In genomic region chr4:56909083-56909981, GRCh38 we compare ENCODE assay signal across 8 cellular contexts. TPM values are rescaled to one million over a fixed set of nuclear protein-coding genes. Genes with fewer than 3 reads are reported as not detected.
DNase-seq lines count a peak whose midpoint lies in the region; ATAC-seq and TF ChIP-seq lines count a peak whose summit lies in the region.

No MANE protein-coding gene starts in this region.

- no peaks in the 10 kb centered on the region for H3K9me3 ChIP-seq in Peyer's patch
- H3K9me3 ChIP-seq in heart left ventricle, result no peaks in the 10 kb centered on the region

- H3K4me3 Mint-ChIP-seq in CD14-positive monocyte, result peak overlapping the region; percentile 95 to 98

- H3K27me3 ChIP-seq in Peyer's patch, result no peaks in the 10 kb centered on the region
- H3K27me3 ChIP-seq in heart left ventricle, result no peaks in the 10 kb centered on the region

- H3K4me1 ChIP-seq in Peyer's patch (peaks cover 0 to 34% (median 9%) of the 10 kb centered on the region in 4 donors), heart left ventricle (peaks cover 5 to 60% (median 40%) of the 10 kb centered on the region in 12 donors)

- peak; percentile 23 for ATAC-seq in GM19025 (IDR thresholded peaks at IDR 0.05; ENCODE audit: low read depth, unreplicated experiment)
- ATAC-seq in HG03139 (IDR thresholded peaks at IDR 0.05; ENCODE audit: unreplicated experiment), result peak; percentile 21
- ATAC-seq in heart left ventricle, result peak; percentile 11 to 35 (median 12)

- TF ChIP-seq CTCF in CD14-positive monocyte (IDR thresholded peaks at IDR 0.05) (no peak), Peyer's patch (IDR thresholded peaks at IDR 0.05) (no peak), heart left ventricle (IDR thresholded peaks at IDR 0.05) (peak in 1 of 12 donors; percentile 5)

- H3K36me3 ChIP-seq in Peyer's patch, result no peaks in the 10 kb centered on the region
- H3K36me3 ChIP-seq in heart left ventricle, result peaks cover 0 to 25% (median 7%) of the 10 kb centered on the region in 9 donors

- peak; percentile 60 for DNase-seq in CD14-positive monocyte (ENCODE audit: low spot score)
- peak in 2 of 3 donors; percentile 71 to 83 for DNase-seq in Peyer's patch
- peak; percentile 28 for DNase-seq in amniotic stem cell (lab: John Stamatoyannopoulos, UW)
- peak; percentile 40 to 77 (median 54) for DNase-seq in heart left ventricle
- DNase-seq in pons (ENCODE audit: low spot score), result peak; percentile 62
- DNase-seq in GF-D8 (lab: John Stamatoyannopoulos, UW), result no peak

- H3K9me3 Mint-ChIP-seq in CD14-positive monocyte, result no peaks in the 10 kb centered on the region

- no peaks in the 10 kb centered on the region for H3K27me3 Mint-ChIP-seq in CD14-positive monocyte (ENCODE audit: low read depth in 3 of 3)

- H3K27ac ChIP-seq in Peyer's patch (peak overlapping the region; percentile 91 to 97 (median 96)), heart left ventricle (peak overlapping the region; percentile 73 to 97 (median 94))

- TF ChIP-seq POLR2A in Peyer's patch (IDR thresholded peaks at IDR 0.05) (no peak), heart left ventricle (IDR thresholded peaks at IDR 0.05) (no peak)

- H3K4me3 ChIP-seq in Peyer's patch (peak overlapping the region; percentile 88 to 100 (median 98)), heart left ventricle (peak overlapping the region; percentile 80 to 99 (median 97))

- H3K4me1 Mint-ChIP-seq in CD14-positive monocyte, result peaks cover 51% of the 10 kb centered on the region

- WGBS in heart left ventricle, 4 donors, result 1 to 3% (median 2%) methylated on average over 30 to 41 of the region's 41 CpGs

- intact Hi-C loops in CD14-positive monocyte (cut with micrococcal nuclease), result loop anchor here (5.0 to 10.0 kb wide), 5 partner anchors 45 to 475 kb away; partner anchors contain the start of genes NOA1 (in 2 of the 2), POLR2B (in 2 of the 2), PAICS (in 1 of the 2) and PPAT (in 1 of the 2)
- intact Hi-C loops in heart left ventricle (cut with DNase I), result loop anchor here in 7 of 10 donors (2.0 to 5.0 kb wide), 2 partner anchors 67 to 68 kb away; partner anchors contain the start of genes NOA1 (in 7 of the 7) and POLR2B (in 6 of the 7)

- H3K27ac Mint-ChIP-seq in CD14-positive monocyte, result peak overlapping the region; percentile 86 to 96 (median 93)

- peaks cover 8 to 21% of the 10 kb centered on the region in 2 donors for H3K36me3 Mint-ChIP-seq in CD14-positive monocyte

RNA-seq across cellular contexts. Expression of gene REST, which starts 1.6 kb away (rescaled TPM):
- 10 to 100 TPM; 44.2 to 71.2 TPM for polyA plus RNA-seq in CD14-positive monocyte
- 10 to 100 TPM; 27.1 to 37.9 (median 36.0) TPM for total RNA-seq in Peyer's patch
- 10 to 100 TPM; 20.5 to 41.6 (median 29.6) TPM for total RNA-seq in heart left ventricle
- polyA plus RNA-seq in heart left ventricle, result 1 to 10 TPM; 4.4 to 7.3 TPM
